ENCODE assay signal across 23 cellular contexts in the genomic region with DNA sequence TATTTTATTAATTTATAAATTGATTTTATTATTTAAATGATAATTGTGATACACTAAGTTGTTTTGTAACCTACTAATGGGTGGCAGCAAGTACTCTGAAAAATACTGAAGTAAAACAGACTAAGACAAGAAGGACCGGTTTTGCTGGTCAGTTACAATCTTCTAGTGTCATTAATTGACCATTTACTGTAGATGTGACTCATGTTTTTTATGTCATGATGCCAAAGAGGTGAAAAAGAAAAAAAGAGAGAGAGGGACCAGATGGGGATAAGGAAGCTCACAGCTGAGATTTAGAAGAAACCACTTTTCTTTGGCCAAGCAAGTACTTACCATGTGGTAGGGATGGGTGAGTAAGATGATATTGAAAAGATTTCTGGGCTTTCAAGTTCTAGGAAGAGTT.
"Had no signal": no experiment of that assay in that cellular context is flagged by ENCODE, and none has a peak within 500 bp of the region (broad histone marks: within the 10 kb centered on the region; RNA-seq: fewer than 3 reads in every experiment).

No MANE protein-coding gene starts in this region.

- H3K9me3 ChIP-seq: right lobe of liver, suprapubic skin, transverse colon, vagina had no signal

- H3K4me1 ChIP-seq: foreskin keratinocyte, right lobe of liver, suprapubic skin, transverse colon, vagina had no signal

- H3K4me3 ChIP-seq: hepatocyte, right lobe of liver, suprapubic skin, transverse colon, vagina had no signal

- H3K27me3 ChIP-seq: foreskin keratinocyte, hepatocyte, right lobe of liver, suprapubic skin, transverse colon, vagina had no signal

- H3K36me3 ChIP-seq: right lobe of liver, suprapubic skin, transverse colon, vagina had no signal

- ATAC-seq: activated CD4-positive, alpha-beta T cell treated with anti-CD3 and anti-CD28 coated beads for 36 hours; foreskin keratinocyte; left cardiac atrium; naive thymus-derived CD8-positive, alpha-beta T cell; right lobe of liver; stimulated activated naive CD8-positive, alpha-beta T cell treated with anti-CD3 and anti-CD28 coated beads, Interleukin-15, amount 100 ng/mL, for 72 hours; WTC11 had no signal

- FAIRE-seq: endothelial cell of umbilical vein, small intestine had no signal

- DNase-seq: activated CD4-positive, alpha-beta T cell treated with anti-CD3 and anti-CD28 coated beads for 36 hours; activated CD4-positive, alpha-beta T cell treated with anti-CD3 and anti-CD28 coated beads, Interleukin-2, amount 50 U/mL, for 48 hours; activated naive CD4-positive, alpha-beta T cell; activated naive CD8-positive, alpha-beta T cell treated with anti-CD3 and anti-CD28 coated beads for 36 hours; activated T-cell treated with anti-CD3 and anti-CD28 coated beads for 4 hours; amniotic stem cell; dermis blood vessel endothelial cell; effector memory CD4-positive, alpha-beta T cell; foreskin keratinocyte; left cardiac atrium; mesendoderm; naive thymus-derived CD8-positive, alpha-beta T cell; right lobe of liver; small intestine; stimulated activated CD4-positive, alpha-beta T cell treated with anti-CD3 and anti-CD28 coated beads, Interleukin-15, amount 100 ng/mL, for 24 hours; stimulated activated CD4-positive, alpha-beta T cell treated with anti-CD3 and anti-CD28 coated beads, Interleukin-2, amount 100 ng/mL, for 48 hours; stimulated activated naive CD8-positive, alpha-beta T cell treated with anti-CD3 and anti-CD28 coated beads, Interleukin-15, amount 100 ng/mL, for 72 hours; transverse colon had no signal

- H3K27ac ChIP-seq: foreskin keratinocyte, hepatocyte, right lobe of liver, suprapubic skin, transverse colon, vagina had no signal
